In genomic region chr1:152884506-152884905, GRCh38 we compare ENCODE assay signal across 30 cellular contexts. TPM values are rescaled to one million over a fixed set of nuclear protein-coding genes. Genes with fewer than 3 reads are reported as not detected.
"Had no signal": no experiment of that assay in that cellular context is flagged by ENCODE, and none has a peak within 500 bp of the region (broad histone marks: within the 10 kb centered on the region; RNA-seq: fewer than 3 reads in every experiment).

No MANE protein-coding gene starts in this region.

- H3K4me1 ChIP-seq: Peyer's patch had no signal

- H3K4me3 ChIP-seq: Peyer's patch had no signal

- H3K9me3 ChIP-seq: Peyer's patch had no signal

- DNase-seq: activated B cell treated with CpG ODN at 0.5 μM for 24 hours; activated CD4-positive, alpha-beta memory T cell treated with anti-CD3 and anti-CD28 coated beads, Interleukin-2, amount 10 ng/mL, durations not matched to agents 7 days and 5 days; activated CD4-positive, alpha-beta T cell treated with anti-CD3 and anti-CD28 coated beads for 1 hour; activated CD4-positive, alpha-beta T cell treated with anti-CD3 and anti-CD28 coated beads, Interleukin-2, amount 50 U/mL, for 1 hour; activated gamma-delta T cell; activated naive CD4-positive, alpha-beta T cell treated with anti-CD3 and anti-CD28 coated beads for 36 hours; activated T-cell treated with anti-CD3 and anti-CD28 coated beads for 4 hours; activated T-cell treated with anti-CD3 and anti-CD28 coated beads, Interleukin-2, amount 50 U/mL, for 48 hours; amygdala; cerebellar nuclear complex; KG1; NCI-H1092; NCI-H1417; NCI-H2029 treated with DMSO at 0.1 percent for 48 hours; NCI-H345; NCI-H510A; NCI-H526 treated with DMSO at 0.1 percent for 48 hours; NCI-H82; Peyer's patch; SHP77 treated with DMSO at 0.1 percent for 48 hours; T-cell; T-helper 2 cell; T1000 had no signal

- H3K27ac ChIP-seq: brain microvascular endothelial cell, Peyer's patch had no signal

- H3K27me3 ChIP-seq: brain microvascular endothelial cell, Peyer's patch had no signal

- H3K36me3 ChIP-seq: brain microvascular endothelial cell, Peyer's patch had no signal

- ATAC-seq: activated T-helper 17 cell treated with anti-CD3 and anti-CD28 coated beads, Interleukin-2, amount 50 U/mL, for 72 hours; T-cell had no signal

RNA-seq across cellular contexts. Expression of gene SMCP, which starts 6.4 kb away (rescaled TPM):
- total RNA-seq: activated B cell treated with CpG ODN at 0.5 μM for 24 hours; activated CD4-positive, alpha-beta memory T cell treated with anti-CD3 and anti-CD28 coated beads, Interleukin-2, amount 10 ng/mL, durations not matched to agents 7 days and 5 days; activated CD8-positive, alpha-beta memory T cell treated with anti-CD3 and anti-CD28 coated beads for 36 hours; activated naive CD4-positive, alpha-beta T cell treated with anti-CD3 and anti-CD28 coated beads for 36 hours; activated T-helper 17 cell treated with anti-CD3 and anti-CD28 coated beads, Interleukin-2, amount 50 U/mL, for 72 hours; cardiac septum; LHCN-M2; M059J; Peyer's patch; SK-MEL-5; T-cell had no signal

RNA-seq across cellular contexts. Expression of gene IVL, which starts 23.8 kb away (rescaled TPM):
- total RNA-seq: activated B cell treated with CpG ODN at 0.5 μM for 24 hours; activated CD4-positive, alpha-beta memory T cell treated with anti-CD3 and anti-CD28 coated beads, Interleukin-2, amount 10 ng/mL, durations not matched to agents 7 days and 5 days; activated CD8-positive, alpha-beta memory T cell treated with anti-CD3 and anti-CD28 coated beads for 36 hours; activated naive CD4-positive, alpha-beta T cell treated with anti-CD3 and anti-CD28 coated beads for 36 hours; activated T-helper 17 cell treated with anti-CD3 and anti-CD28 coated beads, Interleukin-2, amount 50 U/mL, for 72 hours; cardiac septum; LHCN-M2; M059J; Peyer's patch; SK-MEL-5; T-cell had no signal

RNA-seq across cellular contexts. Expression of gene LCE7A, which starts 24.7 kb away (rescaled TPM):
- total RNA-seq: activated B cell treated with CpG ODN at 0.5 μM for 24 hours; activated CD4-positive, alpha-beta memory T cell treated with anti-CD3 and anti-CD28 coated beads, Interleukin-2, amount 10 ng/mL, durations not matched to agents 7 days and 5 days; activated CD8-positive, alpha-beta memory T cell treated with anti-CD3 and anti-CD28 coated beads for 36 hours; activated naive CD4-positive, alpha-beta T cell treated with anti-CD3 and anti-CD28 coated beads for 36 hours; activated T-helper 17 cell treated with anti-CD3 and anti-CD28 coated beads, Interleukin-2, amount 50 U/mL, for 72 hours; cardiac septum; LHCN-M2; M059J; Peyer's patch; SK-MEL-5; T-cell had no signal

RNA-seq across cellular contexts. Expression of gene LCE6A, which starts 41.9 kb away (rescaled TPM):
- total RNA-seq: activated B cell treated with CpG ODN at 0.5 μM for 24 hours; activated CD4-positive, alpha-beta memory T cell treated with anti-CD3 and anti-CD28 coated beads, Interleukin-2, amount 10 ng/mL, durations not matched to agents 7 days and 5 days; activated CD8-positive, alpha-beta memory T cell treated with anti-CD3 and anti-CD28 coated beads for 36 hours; activated naive CD4-positive, alpha-beta T cell treated with anti-CD3 and anti-CD28 coated beads for 36 hours; activated T-helper 17 cell treated with anti-CD3 and anti-CD28 coated beads, Interleukin-2, amount 50 U/mL, for 72 hours; cardiac septum; LHCN-M2; M059J; Peyer's patch; SK-MEL-5; T-cell had no signal

RNA-seq across cellular contexts. Expression of gene LCE1A, which starts 57.2 kb away (rescaled TPM):
- total RNA-seq: activated B cell treated with CpG ODN at 0.5 μM for 24 hours; activated CD4-positive, alpha-beta memory T cell treated with anti-CD3 and anti-CD28 coated beads, Interleukin-2, amount 10 ng/mL, durations not matched to agents 7 days and 5 days; activated CD8-positive, alpha-beta memory T cell treated with anti-CD3 and anti-CD28 coated beads for 36 hours; activated naive CD4-positive, alpha-beta T cell treated with anti-CD3 and anti-CD28 coated beads for 36 hours; activated T-helper 17 cell treated with anti-CD3 and anti-CD28 coated beads, Interleukin-2, amount 50 U/mL, for 72 hours; cardiac septum; LHCN-M2; M059J; Peyer's patch; SK-MEL-5; T-cell had no signal
